Comparison of ENCODE assay signal across 19 cellular contexts in the genomic region with DNA sequence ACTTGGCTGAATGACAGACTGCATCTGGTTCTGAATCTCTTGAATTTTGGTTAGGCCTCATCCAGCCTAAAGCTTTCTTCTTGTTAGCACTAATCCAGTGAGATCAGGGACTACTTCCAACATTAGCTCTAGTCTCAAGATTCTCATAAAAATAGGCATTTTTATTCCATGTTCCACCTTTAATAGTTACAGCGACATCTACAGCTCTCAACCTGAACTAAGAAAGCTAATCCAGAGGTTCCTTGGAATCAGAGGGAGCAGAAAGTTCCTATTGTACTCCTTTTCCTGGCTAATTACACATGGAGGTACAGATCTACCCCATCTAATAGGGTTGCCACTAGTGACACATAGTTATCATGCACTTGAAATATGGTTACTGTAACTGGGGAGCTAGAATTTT.
DNase-seq lines count a peak whose midpoint lies in the region; ATAC-seq and TF ChIP-seq lines count a peak whose summit lies in the region.
"Had no signal": no experiment of that assay in that cellular context is flagged by ENCODE, and none has a peak within 500 bp of the region (broad histone marks: within the 10 kb centered on the region; RNA-seq: fewer than 3 reads in every experiment).

No MANE protein-coding gene starts in this region.

- H3K4me2 ChIP-seq in OCI-LY7 (ENCODE audit: low read length) = no peak overlapping the region
- H3K4me2 ChIP-seq: BLaER1, GM23338 had no signal

- H3K27ac ChIP-seq in OCI-LY7 (ENCODE audit: low read depth, low read length, poor library complexity, severe bottlenecking) (no peak overlapping the region), suprapubic skin (no peak overlapping the region)
- H3K27ac ChIP-seq: 22Rv1, BLaER1, C4-2B had no signal

- TF ChIP-seq POLR2A in NB4 (IDR thresholded peaks at IDR 0.05; ENCODE audit: extremely low read depth, insufficient read length) (no peak), suprapubic skin (IDR thresholded peaks at IDR 0.05) (no peak)

- no peaks in the 10 kb centered on the region for H4K20me1 ChIP-seq in OCI-LY7 (ENCODE audit: insufficient read depth, low read length)
- H4K20me1 ChIP-seq: BLaER1 had no signal

- intact Hi-C loops in OCI-LY7 (cut with micrococcal nuclease; ENCODE audit: unreplicated experiment) = no loop called here

- no peak overlapping the region for H2AFZ ChIP-seq in OCI-LY7 (ENCODE audit: low read length)
- H2AFZ ChIP-seq: GM23338 had no signal

- no peaks in the 10 kb centered on the region for H3K4me1 ChIP-seq in OCI-LY7 (ENCODE audit: insufficient read depth, low read length, poor library complexity, severe bottlenecking)
- no peaks in the 10 kb centered on the region for H3K4me1 ChIP-seq in suprapubic skin
- H3K4me1 ChIP-seq: BLaER1 had no signal

- H3K9me3 ChIP-seq in OCI-LY7 (ENCODE audit: low read length) = no peaks in the 10 kb centered on the region
- no peaks in the 10 kb centered on the region for H3K9me3 ChIP-seq in suprapubic skin
- H3K9me3 ChIP-seq: BLaER1 had no signal

- no peak for TF ChIP-seq EP300 in suprapubic skin (IDR thresholded peaks at IDR 0.05)

- H3K4me3 ChIP-seq in NB4 (ENCODE audit: low read depth, low read length) = no peak overlapping the region
- no peak overlapping the region for H3K4me3 ChIP-seq in OCI-LY7 (ENCODE audit: low read depth, low read length, poor library complexity, severe bottlenecking)
- H3K4me3 ChIP-seq in suprapubic skin = no peak overlapping the region
- H3K4me3 ChIP-seq: BLaER1, GM12878, GM23338 had no signal

- no peaks in the 10 kb centered on the region for H3K36me3 ChIP-seq in OCI-LY7 (ENCODE audit: insufficient read depth, low read length)
- H3K36me3 ChIP-seq in suprapubic skin = no peaks in the 10 kb centered on the region
- H3K36me3 ChIP-seq: BLaER1 had no signal

- POLR2A ChIA-PET in OCI-LY7 (lab: Charles Lee) = interaction anchor here (0.7 kb wide), 2 partner anchors 20 to 79 kb away, joined by 3 to 5 read pairs; no protein-coding TSS in a partner anchor

- no peaks in the 10 kb centered on the region for H3K79me2 ChIP-seq in OCI-LY7 (ENCODE audit: insufficient read depth, low read depth, low read length)

- DNase-seq in DMS53 (lab: John Stamatoyannopoulos, UW) (peak; percentile 15), DMS53 treated with DMSO at 0.1 percent for 48 hours (lab: John Stamatoyannopoulos, UW; ENCODE audit: unreplicated experiment) (no peak), NB4 (ENCODE audit: low read depth) (no peak), OCI-LY7 (ENCODE audit: low spot score) (no peak), RKO (ENCODE audit: low spot score) (peak; percentile 22), suprapubic skin (ENCODE audit: low spot score in 2 of 2) (no peak), activated gamma-delta T cell treated with Interleukin-2 at 50 U/mL for 16 hours (no peak)
- DNase-seq: CD4-positive, CD25-positive, alpha-beta regulatory T cell; CD8-positive, alpha-beta T cell; DMS 273 treated with DMSO at 0.1 percent for 48 hours; DND-41; H9; HFFc6 had no signal

- 96% methylated on average over 1 of the region's 1 CpG for WGBS in suprapubic skin

- BruUV-seq in OCI-LY7 (replicated peaks; lab: Mats Ljungman, UMichigan) = no TSS peak

- no peaks in the 10 kb centered on the region for H3K9me2 ChIP-seq in OCI-LY7 (ENCODE audit: insufficient read depth, low read length)

- no peaks in the 10 kb centered on the region for H3K27me3 ChIP-seq in suprapubic skin
- H3K27me3 ChIP-seq: BLaER1 had no signal

- CTCF ChIA-PET in OCI-LY7 (lab: Charles Lee; ENCODE audit: unreplicated experiment) = no interaction called here

- no peak for ATAC-seq in HG02981 (IDR thresholded peaks at IDR 0.05; ENCODE audit: unreplicated experiment)
- ATAC-seq: CD8-positive, alpha-beta T cell; GM12878; GM23338 had no signal

- TF ChIP-seq CTCF in NB4 (IDR thresholded peaks at IDR 0.05; ENCODE audit: low read depth, low read length) (peak; percentile 8), OCI-LY7 (conservative IDR thresholded peaks at IDR 0.05; ENCODE audit: low read length) (0 out of 2 replicates have a peak, but pooled peaks have one; percentile 12), suprapubic skin (IDR thresholded peaks at IDR 0.05) (no peak)

Comparison
In these comparisons a context has a peak if more than half of its experiments do, and no peak if none do; other contexts are left out.
1. DNase-seq: peak in DMS53 (single experiment) and RKO (single experiment); none in DMS53 treated with DMSO at 0.1 percent for 48 hours (single experiment), NB4 (single experiment), OCI-LY7 (single experiment), suprapubic skin (0 of 2) and activated gamma-delta T cell treated with Interleukin-2 at 50 U/mL for 16 hours (single experiment).
2. CTCF ChIP-seq: peak in NB4 (single experiment) and OCI-LY7 (single experiment); none in suprapubic skin (0 of 2).